ENCODE assay signal across 12 cellular contexts in genomic region chr3:56254835-56255234, GRCh38.
DNase-seq lines count a peak whose midpoint lies in the region; ATAC-seq and TF ChIP-seq lines count a peak whose summit lies in the region.
"Had no signal": no experiment of that assay in that cellular context is flagged by ENCODE, and none has a peak within 500 bp of the region (broad histone marks: within the 10 kb centered on the region; RNA-seq: fewer than 3 reads in every experiment).

No MANE protein-coding gene starts in this region.

- WGBS in esophagus squamous epithelium, 2 donors = 82 to 85% methylated on average over 3 of the region's 3 CpGs

- H3K36me3 ChIP-seq in PC-9 (ENCODE audit: low read depth) (no peaks in the 10 kb centered on the region), esophagus squamous epithelium (no peaks in the 10 kb centered on the region)
- H3K36me3 ChIP-seq: ovary had no signal

- no peaks in the 10 kb centered on the region for H3F3A ChIP-seq in PC-9 (ENCODE audit: insufficient read depth, low read depth)

- BruUV-seq in PC-9 (replicated peaks; lab: Mats Ljungman, UMichigan) = no TSS peak

- H3K4me1 Mint-ChIP-seq in progenitor cell of endocrine pancreas (ENCODE audit: low read depth) = peaks cover 7% of the 10 kb centered on the region
- H3K4me1 Mint-ChIP-seq: stimulated activated memory B cell treated with anti-CD40 and anti-IgM and Interleukin-4, amounts not matched to agents 10 μg/mL and 1 μg/mL and 100 μg/mL, for 72 hours had no signal

- no peaks in the 10 kb centered on the region for H3K27me3 Mint-ChIP-seq in progenitor cell of endocrine pancreas
- H3K27me3 Mint-ChIP-seq: stimulated activated memory B cell treated with anti-CD40 and anti-IgM and Interleukin-4, amounts not matched to agents 10 μg/mL and 1 μg/mL and 100 μg/mL, for 72 hours had no signal

- no peak overlapping the region for H3K4me3 Mint-ChIP-seq in progenitor cell of endocrine pancreas (ENCODE audit: low read depth)
- H3K4me3 Mint-ChIP-seq: stimulated activated memory B cell treated with anti-CD40 and anti-IgM and Interleukin-4, amounts not matched to agents 10 μg/mL and 1 μg/mL and 100 μg/mL, for 72 hours had no signal

- H3K4me2 ChIP-seq in PC-9 = no peak overlapping the region

- intact Hi-C loops in PC-9 (cut with micrococcal nuclease; ENCODE audit: unreplicated experiment) (loop anchor here (5.0 kb wide), 1 partner anchor 358 kb away; no protein-coding TSS in a partner anchor), esophagus squamous epithelium (cut with DNase I) (no loop called here)

- H3K9me3 ChIP-seq in PC-9 (ENCODE audit: insufficient read depth, low read depth) = no peaks in the 10 kb centered on the region
- no peaks in the 10 kb centered on the region for H3K9me3 ChIP-seq in esophagus squamous epithelium
- H3K9me3 ChIP-seq: ovary had no signal

- no peak overlapping the region for H3K4me3 ChIP-seq in PC-9
- H3K4me3 ChIP-seq in esophagus squamous epithelium = no peak overlapping the region
- H3K4me3 ChIP-seq: ovary had no signal

- H3K36me3 Mint-ChIP-seq in progenitor cell of endocrine pancreas (ENCODE audit: insufficient read depth) = no peaks in the 10 kb centered on the region
- H3K36me3 Mint-ChIP-seq: stimulated activated memory B cell treated with anti-CD40 and anti-IgM and Interleukin-4, amounts not matched to agents 10 μg/mL and 1 μg/mL and 100 μg/mL, for 72 hours had no signal

- no peak overlapping the region for H3K27ac Mint-ChIP-seq in progenitor cell of endocrine pancreas
- H3K27ac Mint-ChIP-seq: stimulated activated memory B cell treated with anti-CD40 and anti-IgM and Interleukin-4, amounts not matched to agents 10 μg/mL and 1 μg/mL and 100 μg/mL, for 72 hours had no signal

- no peaks in the 10 kb centered on the region for H4K20me1 ChIP-seq in PC-9 (ENCODE audit: insufficient read depth)

- no peak for TF ChIP-seq POLR2A in esophagus squamous epithelium (IDR thresholded peaks at IDR 0.05)

- H3K9me3 Mint-ChIP-seq in progenitor cell of endocrine pancreas (ENCODE audit: low read depth) = no peaks in the 10 kb centered on the region
- H3K9me3 Mint-ChIP-seq: stimulated activated memory B cell treated with anti-CD40 and anti-IgM and Interleukin-4, amounts not matched to agents 10 μg/mL and 1 μg/mL and 100 μg/mL, for 72 hours had no signal

- no peaks in the 10 kb centered on the region for H3K79me2 ChIP-seq in PC-9 (ENCODE audit: low read depth)

- DNase-seq in GM20000 (ENCODE audit: low spot score) (no peak), PC-9 (no peak), esophagus squamous epithelium (lab: John Stamatoyannopoulos, UW) (no peak), progenitor cell of endocrine pancreas (ENCODE audit: low spot score, unreplicated experiment) (no peak), midbrain (lab: John Stamatoyannopoulos, UW) (no peak), SW480 (ENCODE audit: low spot score) (no peak)
- DNase-seq in activated CD4-positive, alpha-beta T cell treated with anti-CD3 and anti-CD28 coated beads, Interleukin-2, amount 50 U/mL, for 4 hours = no peak
- DNase-seq: aorta, NCI-H1694 treated with DMSO at 0.1 percent for 48 hours, ovary had no signal

- H3K27me3 ChIP-seq in PC-9 (ENCODE audit: insufficient read depth, low read depth) = 0 out of 2 replicates have a peak, but pooled peaks cover 16% of the 10 kb centered on the region
- no peaks in the 10 kb centered on the region for H3K27me3 ChIP-seq in esophagus squamous epithelium
- H3K27me3 ChIP-seq: ovary had no signal

- no peak overlapping the region for H3K27ac ChIP-seq in PC-9
- H3K27ac ChIP-seq in esophagus squamous epithelium = no peak overlapping the region
- H3K27ac ChIP-seq: ovary had no signal

- ATAC-seq in HG02938 (IDR thresholded peaks at IDR 0.05; ENCODE audit: unreplicated experiment) = no peak

- no peaks in the 10 kb centered on the region for H3K4me1 ChIP-seq in PC-9 (replicated peaks; ENCODE audit: insufficient read depth)
- no peaks in the 10 kb centered on the region for H3K4me1 ChIP-seq in esophagus squamous epithelium

- H2AFZ ChIP-seq in PC-9 = no peak overlapping the region

- no peaks in the 10 kb centered on the region for H3K9me2 ChIP-seq in PC-9 (ENCODE audit: insufficient read depth)

- POLR2A ChIA-PET in PC-9 (lab: Charles Lee; ENCODE audit: unreplicated experiment) = no interaction called here

- CTCF ChIA-PET in PC-9 (lab: Charles Lee) = no interaction called here

- TF ChIP-seq CTCF in GM20000 (IDR thresholded peaks at IDR 0.05; ENCODE audit: extremely low read depth, missing control alignments) = peak; percentile 5
- TF ChIP-seq CTCF in PC-9 (conservative IDR thresholded peaks at IDR 0.05) = 0 out of 2 replicates have a peak, but pooled peaks have one; percentile 36
- TF ChIP-seq CTCF in esophagus squamous epithelium (IDR thresholded peaks at IDR 0.05) = peak in 4 of 6 experiments; percentile 11 to 50 (median 32)
- TF ChIP-seq CTCF in progenitor cell of endocrine pancreas (IDR thresholded peaks at IDR 0.05; ENCODE audit: unreplicated experiment) = peak; percentile 58

Comparison
In these comparisons a context has a peak if more than half of its experiments do, and no peak if none do; other contexts are left out.
1. CTCF ChIP-seq: peak in every context shown above with its lines; median percentile 58 in progenitor cell of endocrine pancreas; 36 in PC-9; 32 in esophagus squamous epithelium; 5 in GM20000.